In the genomic region with DNA sequence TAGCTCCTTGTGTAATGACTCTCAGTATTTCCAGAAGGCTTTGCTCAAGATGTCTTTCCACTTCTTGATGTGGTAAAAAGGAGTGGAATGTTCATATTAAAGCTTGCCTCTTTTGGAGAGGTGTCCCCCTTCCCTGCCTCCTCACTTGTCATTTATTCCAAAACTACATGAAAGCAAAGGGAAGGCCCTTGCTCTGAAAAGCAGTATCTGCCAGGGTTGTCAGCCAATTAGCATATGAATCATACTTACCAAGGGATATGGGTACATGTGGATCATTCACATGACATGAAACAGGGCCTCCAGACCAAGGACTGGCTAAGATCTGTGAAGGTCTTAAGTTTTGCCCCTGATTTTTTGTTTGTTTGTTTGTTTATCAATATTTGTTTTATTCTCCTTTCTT, we compare ENCODE assay signal across 11 cellular contexts. TPM values are rescaled to one million over a fixed set of nuclear protein-coding genes. Genes with fewer than 3 reads are reported as not detected.
A peak's percentile ranks its signal among the peaks of the same experiment; 100 is the strongest.
DNase-seq lines count a peak whose midpoint lies in the region; ATAC-seq and TF ChIP-seq lines count a peak whose summit lies in the region.
"Had no signal": no experiment of that assay in that cellular context is flagged by ENCODE, and none has a peak within 500 bp of the region (broad histone marks: within the 10 kb centered on the region; RNA-seq: fewer than 3 reads in every experiment).

No MANE protein-coding gene starts in this region.

- peaks cover 0 to 12% (median 1%) of the 10 kb centered on the region in 8 donors for H3K9me3 Mint-ChIP-seq in CD4-positive, alpha-beta memory T cell
- peaks cover 3% of the 10 kb centered on the region for H3K9me3 Mint-ChIP-seq in neural progenitor cell
- peaks cover 26% of the 10 kb centered on the region for H3K9me3 Mint-ChIP-seq in nephron progenitor cell

- no peak overlapping the region for H3K4me2 ChIP-seq in neural progenitor cell

- no peak for TF ChIP-seq POLR2A in thyroid gland (IDR thresholded peaks at IDR 0.05)

- peaks cover 22 to 56% (median 39%) of the 10 kb centered on the region in 4 donors for H3K4me1 Mint-ChIP-seq in CD4-positive, alpha-beta memory T cell
- H3K4me1 Mint-ChIP-seq in neural progenitor cell = peaks cover 11% of the 10 kb centered on the region
- peaks cover 23% of the 10 kb centered on the region for H3K4me1 Mint-ChIP-seq in nephron progenitor cell

- no peak overlapping the region for H3K27ac ChIP-seq in CD4-positive, alpha-beta memory T cell (ENCODE audit: low read depth, low read length)
- H3K27ac ChIP-seq in neural progenitor cell (no peak overlapping the region), thyroid gland (no peak overlapping the region)

- POLR2A ChIA-PET in CD4-positive, alpha-beta memory T cell (lab: Charles Lee; ENCODE audit: partially characterized antibody) = interaction anchor here (1.5 kb wide), 1 partner anchor 49 kb away, joined by 3 read pairs; no protein-coding TSS in a partner anchor

- H3K27ac Mint-ChIP-seq in CD4-positive, alpha-beta memory T cell = peak overlapping the region in 6 of 7 donors; percentile 29 to 69 (median 57)
- H3K27ac Mint-ChIP-seq in neural progenitor cell (peak overlapping the region; percentile 84), nephron progenitor cell (no peak overlapping the region)

- intact Hi-C loops in CD4-positive, alpha-beta memory T cell (cut with micrococcal nuclease) = no loop called here
- intact Hi-C loops in thyroid gland (cut with DNase I) = no loop called here

- no peak overlapping the region for H3K4me3 ChIP-seq in CD4-positive, alpha-beta memory T cell (ENCODE audit: low read length in 2 of 2)
- no peak overlapping the region for H3K4me3 ChIP-seq in cardiac fibroblast (replicated peaks in 1 of 2; ENCODE audit: low read depth in 2 of 2, low read length in 2 of 2)
- H3K4me3 ChIP-seq in neural progenitor cell = no peak overlapping the region
- no peak overlapping the region for H3K4me3 ChIP-seq in thyroid gland (replicated peaks in 1 of 3)
- H3K4me3 ChIP-seq: spleen had no signal

- H2AFZ ChIP-seq in neural progenitor cell (replicated peaks) = no peak overlapping the region

- no peak overlapping the region for H3K4me3 Mint-ChIP-seq in CD4-positive, alpha-beta memory T cell
- H3K4me3 Mint-ChIP-seq in neural progenitor cell (no peak overlapping the region), nephron progenitor cell (no peak overlapping the region)

- no peaks in the 10 kb centered on the region for H3K36me3 Mint-ChIP-seq in CD4-positive, alpha-beta memory T cell
- no peaks in the 10 kb centered on the region for H3K36me3 Mint-ChIP-seq in neural progenitor cell
- peaks cover 26% of the 10 kb centered on the region for H3K36me3 Mint-ChIP-seq in nephron progenitor cell (ENCODE audit: low read depth)

- DNase-seq in CD4-positive, alpha-beta memory T cell = no peak
- peak; percentile 62 for DNase-seq in LHCN-M2 (ENCODE audit: low read depth)
- peak; percentile 46 to 68 for DNase-seq in cardiac fibroblast (ENCODE audit: low read depth in 2 of 2)
- no peak for DNase-seq in neural progenitor cell (ENCODE audit: low spot score)
- no peak for DNase-seq in nephron progenitor cell
- DNase-seq in pons (ENCODE audit: low spot score) = no peak
- DNase-seq in thyroid gland = no peak
- DNase-seq: MV-4-11, spleen had no signal

- H3F3A ChIP-seq in neural progenitor cell (ENCODE audit: low read depth) = no peaks in the 10 kb centered on the region

- H4K20me1 ChIP-seq in neural progenitor cell (ENCODE audit: low read depth) = no peaks in the 10 kb centered on the region

- no peak for TF ChIP-seq CTCF in cardiac fibroblast (IDR thresholded peaks at IDR 0.05; ENCODE audit: low read depth, low read length)
- TF ChIP-seq CTCF in neural progenitor cell (IDR thresholded peaks at IDR 0.05) = no peak
- no peak for TF ChIP-seq CTCF in nephron progenitor cell (IDR thresholded peaks at IDR 0.05)
- no peak for TF ChIP-seq CTCF in thyroid gland (IDR thresholded peaks at IDR 0.05)

- no peaks in the 10 kb centered on the region for H3K9me3 ChIP-seq in CD4-positive, alpha-beta memory T cell (ENCODE audit: control insufficient read depth in 1 of 2, low read length in 2 of 2)
- H3K9me3 ChIP-seq in neural progenitor cell (ENCODE audit: low read depth) (no peaks in the 10 kb centered on the region), thyroid gland (no peaks in the 10 kb centered on the region)

- CTCF ChIA-PET in CD4-positive, alpha-beta memory T cell (lab: Charles Lee; ENCODE audit: partially characterized antibody) = no interaction called here

- H3K27me3 ChIP-seq in CD4-positive, alpha-beta memory T cell (ENCODE audit: insufficient read depth, low read length) = no peaks in the 10 kb centered on the region
- H3K27me3 ChIP-seq in neural progenitor cell = no peaks in the 10 kb centered on the region
- no peaks in the 10 kb centered on the region for H3K27me3 ChIP-seq in thyroid gland
- H3K27me3 ChIP-seq: spleen had no signal

- peaks cover 29% of the 10 kb centered on the region for H3K4me1 ChIP-seq in CD4-positive, alpha-beta memory T cell (ENCODE audit: insufficient read depth, low read length)
- H3K4me1 ChIP-seq in neural progenitor cell (no peaks in the 10 kb centered on the region), thyroid gland (peaks cover 0 to 32% of the 10 kb centered on the region in 2 donors)

- no peak for ATAC-seq in HG02763 (IDR thresholded peaks at IDR 0.05; ENCODE audit: unreplicated experiment)
- ATAC-seq: Right ventricle myocardium inferior had no signal

- H3K79me2 ChIP-seq in neural progenitor cell (ENCODE audit: low read depth) = no peaks in the 10 kb centered on the region

- no peaks in the 10 kb centered on the region for H3K27me3 Mint-ChIP-seq in CD4-positive, alpha-beta memory T cell
- H3K27me3 Mint-ChIP-seq in neural progenitor cell (ENCODE audit: insufficient read depth, low read depth) (peaks cover 8% of the 10 kb centered on the region), nephron progenitor cell (ENCODE audit: low read depth, poor library complexity) (no peaks in the 10 kb centered on the region)

- no peak overlapping the region for H3K9ac ChIP-seq in neural progenitor cell

- H3K36me3 ChIP-seq in CD4-positive, alpha-beta memory T cell (ENCODE audit: insufficient read depth, low read length) = no peaks in the 10 kb centered on the region
- H3K36me3 ChIP-seq in neural progenitor cell (no peaks in the 10 kb centered on the region), thyroid gland (no peaks in the 10 kb centered on the region)
- H3K36me3 ChIP-seq: spleen had no signal

RNA-seq across cellular contexts. Expression of gene ANXA4, which starts 31.3 kb away (rescaled TPM):
- 10 to 100 TPM; 22.3 to 24.2 TPM for total RNA-seq in CD4-positive, alpha-beta memory T cell
- 10 to 100 TPM; 27.5 to 30.8 TPM for polyA plus RNA-seq in CD4-positive, alpha-beta memory T cell
- total RNA-seq in LHCN-M2 (2014; rRNA removed) (29.0 and 33.6 TPM in 2 replicates), neural progenitor cell (ENCODE audit: low replicate concordance) (4.7 and 7.0 TPM in 2 replicates), thyroid gland (100 to 1,000 TPM in 1 of 4 donors, 10 to 100 TPM in 3; 72.0 to 101 (median 82.5) TPM)
- 95.8 TPM for polyA plus RNA-seq in LHCN-M2 (2012)

RNA-seq across cellular contexts. Expression of gene GMCL1, which starts 56.3 kb away (rescaled TPM):
- total RNA-seq in CD4-positive, alpha-beta memory T cell = 10 to 100 TPM; 28.2 to 31.8 TPM
- 10 to 100 TPM; 27.7 to 37.8 TPM for polyA plus RNA-seq in CD4-positive, alpha-beta memory T cell
- total RNA-seq in LHCN-M2 (2014; rRNA removed) = 6.7 and 9.1 TPM in 2 replicates
- 3.7 TPM for polyA plus RNA-seq in LHCN-M2 (2012)
- total RNA-seq in neural progenitor cell (ENCODE audit: low replicate concordance) = 16.2 and 23.1 TPM in 2 replicates
- total RNA-seq in thyroid gland = 10 to 100 TPM; 15.1 to 19.8 (median 17.1) TPM

Comparison
In these comparisons a context has a peak if more than half of its experiments do, and no peak if none do; other contexts are left out.
1. DNase-seq: peak in LHCN-M2 (single experiment) and cardiac fibroblast (2 of 2); none in CD4-positive, alpha-beta memory T cell (0 of 5), neural progenitor cell (single experiment), nephron progenitor cell (single experiment), pons (single experiment) and thyroid gland (0 of 2).